In the genomic region with DNA sequence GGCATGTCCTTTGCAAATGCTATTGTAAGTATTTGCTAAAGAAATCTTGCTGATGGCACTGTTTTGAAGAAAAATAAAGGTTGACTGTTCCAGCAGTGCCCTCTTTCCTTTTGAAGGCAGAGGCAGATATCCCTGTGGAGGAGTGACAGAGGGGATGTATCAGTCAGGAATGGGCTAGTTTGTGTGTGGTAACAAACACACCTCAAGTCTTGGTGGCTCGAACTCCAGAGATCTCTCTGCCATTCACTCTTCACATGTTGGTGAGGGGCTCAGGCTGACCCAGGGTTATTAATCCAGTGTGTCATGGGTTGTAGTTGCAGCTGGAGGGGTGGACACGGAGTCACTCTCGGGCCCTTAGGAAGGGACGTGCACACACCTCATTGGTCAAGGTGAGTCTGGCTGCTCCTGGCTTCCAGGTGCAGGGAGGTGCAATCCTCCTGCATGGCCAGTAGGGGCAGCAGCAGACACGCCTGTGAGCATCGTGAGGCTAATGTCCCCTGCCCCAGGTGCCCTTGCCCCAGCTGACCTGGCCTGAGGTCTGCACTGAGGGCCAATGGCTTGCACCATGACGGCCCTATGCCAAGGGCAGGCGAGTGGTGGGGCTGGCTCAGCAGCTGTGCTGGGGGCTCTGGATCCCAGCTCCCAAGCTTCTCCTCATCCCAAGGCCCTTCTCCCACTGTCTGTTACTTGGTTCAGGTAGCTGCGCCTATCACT, we compare ENCODE assay signal across 8 cellular contexts.
DNase-seq lines count a peak whose midpoint lies in the region; ATAC-seq and TF ChIP-seq lines count a peak whose summit lies in the region.

No MANE protein-coding gene starts in this region.

- CTCF ChIA-PET in activated CD4-positive, alpha-beta T cell treated with anti-CD3 and anti-CD28 coated beads for 36 hours (lab: Charles Lee): interaction anchor here (0.5 to 1.7 kb wide), 8 partner anchors 9 to 400 kb away, joined by 3 to 5 read pairs (median 3); no protein-coding TSS in a partner anchor
- CTCF ChIA-PET in PC-9 (lab: Charles Lee): no interaction called here

- H3K36me3 ChIP-seq in PC-9 (ENCODE audit: low read depth): no peaks in the 10 kb centered on the region

- no peaks in the 10 kb centered on the region for H3K79me2 ChIP-seq in PC-9 (ENCODE audit: low read depth)

- TF ChIP-seq CTCF in PC-9 (conservative IDR thresholded peaks at IDR 0.05): peak; percentile 84
- peak; percentile 57 for TF ChIP-seq CTCF in foreskin keratinocyte (conservative IDR thresholded peaks at IDR 0.05)

- H3K27me3 ChIP-seq in PC-9 (ENCODE audit: insufficient read depth, low read depth) (peaks cover 89% of the 10 kb centered on the region), foreskin keratinocyte (peaks cover 17% of the 10 kb centered on the region)

- H3K9me3 Mint-ChIP-seq in activated CD4-positive, alpha-beta T cell treated with anti-CD3 and anti-CD28 coated beads for 36 hours (ENCODE audit: low read depth): no peaks in the 10 kb centered on the region

- no peak overlapping the region for H3K4me2 ChIP-seq in PC-9

- H3K9me3 ChIP-seq in PC-9 (ENCODE audit: insufficient read depth, low read depth): no peaks in the 10 kb centered on the region

- H3K4me1 ChIP-seq in PC-9 (replicated peaks; ENCODE audit: insufficient read depth) (no peaks in the 10 kb centered on the region), foreskin keratinocyte (no peaks in the 10 kb centered on the region)

- intact Hi-C loops in activated CD4-positive, alpha-beta T cell treated with anti-CD3 and anti-CD28 coated beads for 36 hours (cut with DNase I, micrococcal nuclease): loop anchor here in 1 of 2 experiments (1.0 kb wide), 1 partner anchor 212 kb away; no protein-coding TSS in a partner anchor
- intact Hi-C loops in PC-9 (cut with micrococcal nuclease; ENCODE audit: unreplicated experiment): loop anchor here (10.0 kb wide), 1 partner anchor 132 kb away; no protein-coding TSS in a partner anchor

- no peak overlapping the region for H2AFZ ChIP-seq in PC-9

- H3K27ac Mint-ChIP-seq in activated CD4-positive, alpha-beta T cell treated with anti-CD3 and anti-CD28 coated beads for 36 hours: no peak overlapping the region

- no TSS peak for BruUV-seq in PC-9 (replicated peaks; lab: Mats Ljungman, UMichigan)

- H4K20me1 ChIP-seq in PC-9 (ENCODE audit: insufficient read depth): no peaks in the 10 kb centered on the region

- no peak overlapping the region for H3K27ac ChIP-seq in PC-9
- no peak overlapping the region for H3K27ac ChIP-seq in foreskin keratinocyte

- H3K4me3 Mint-ChIP-seq in activated CD4-positive, alpha-beta T cell treated with anti-CD3 and anti-CD28 coated beads for 36 hours: no peak overlapping the region

- H3K4me1 Mint-ChIP-seq in activated CD4-positive, alpha-beta T cell treated with anti-CD3 and anti-CD28 coated beads for 36 hours: no peaks in the 10 kb centered on the region

- ATAC-seq in activated CD4-positive, alpha-beta T cell treated with anti-CD3 and anti-CD28 coated beads for 36 hours: no peak
- ATAC-seq in foreskin keratinocyte: peak; percentile 31
- ATAC-seq in stimulated activated naive CD8-positive, alpha-beta T cell treated with anti-CD3 and anti-CD28 coated beads, Interleukin-15, Interleukin-2, amounts not matched to agents 100 U/mL and 50 U/mL, for 24 hours: no peak
- ATAC-seq in HG02970 (IDR thresholded peaks at IDR 0.05; ENCODE audit: low FRiP score, unreplicated experiment): no peak

- H3K27me3 Mint-ChIP-seq in activated CD4-positive, alpha-beta T cell treated with anti-CD3 and anti-CD28 coated beads for 36 hours: peaks cover 2% of the 10 kb centered on the region

- peak; percentile 57 for DNase-seq in activated CD4-positive, alpha-beta T cell treated with anti-CD3 and anti-CD28 coated beads for 36 hours
- no peak for DNase-seq in activated CD4-positive, alpha-beta T cell treated with anti-CD3 and anti-CD28 coated beads, Interleukin-2, amount 50 U/mL, for 4 hours
- peak in 1 of 2 experiments; percentile 35 for DNase-seq in PC-9
- DNase-seq in foreskin keratinocyte: no peak
- peak; percentile 32 for DNase-seq in stimulated activated naive CD8-positive, alpha-beta T cell treated with anti-CD3 and anti-CD28 coated beads, Interleukin-15, Interleukin-2, amounts not matched to agents 100 U/mL and 50 U/mL, for 24 hours
- no peak for DNase-seq in NCI-H1930 (lab: John Stamatoyannopoulos, UW)
- no peak for DNase-seq in SW480 (ENCODE audit: low spot score)

- no peaks in the 10 kb centered on the region for H3K9me2 ChIP-seq in PC-9 (ENCODE audit: insufficient read depth)

- no peaks in the 10 kb centered on the region for H3K36me3 Mint-ChIP-seq in activated CD4-positive, alpha-beta T cell treated with anti-CD3 and anti-CD28 coated beads for 36 hours (ENCODE audit: low read depth)

- no peaks in the 10 kb centered on the region for H3F3A ChIP-seq in PC-9 (ENCODE audit: insufficient read depth, low read depth)

- H3K4me3 ChIP-seq in PC-9: no peak overlapping the region

- POLR2A ChIA-PET in activated CD4-positive, alpha-beta T cell treated with anti-CD3 and anti-CD28 coated beads for 36 hours (lab: Charles Lee): no interaction called here
- POLR2A ChIA-PET in PC-9 (lab: Charles Lee; ENCODE audit: unreplicated experiment): no interaction called here

Comparison
In these comparisons a context has a peak if more than half of its experiments do, and no peak if none do; other contexts are left out.
1. DNase-seq: peak in activated CD4-positive, alpha-beta T cell treated with anti-CD3 and anti-CD28 coated beads for 36 hours (single experiment) and stimulated activated naive CD8-positive, alpha-beta T cell treated with anti-CD3 and anti-CD28 coated beads, Interleukin-15, Interleukin-2, amounts not matched to agents 100 U/mL and 50 U/mL, for 24 hours (single experiment); none in activated CD4-positive, alpha-beta T cell treated with anti-CD3 and anti-CD28 coated beads, Interleukin-2, amount 50 U/mL, for 4 hours (0 of 2), foreskin keratinocyte (0 of 2), NCI-H1930 (0 of 2) and SW480 (single experiment).